35 cellular contexts compared by ENCODE assay signal in genomic region chr3:176970770-176971169, GRCh38.
"Had no signal": no experiment of that assay in that cellular context is flagged by ENCODE, and none has a peak within 500 bp of the region (broad histone marks: within the 10 kb centered on the region; RNA-seq: fewer than 3 reads in every experiment).

No MANE protein-coding gene starts in this region.

- H3K9me3 ChIP-seq: MG63 had no signal

- H3K4me3 ChIP-seq: MG63 had no signal

- H3K27me3 ChIP-seq: MG63 had no signal

- H3K36me3 ChIP-seq: MG63 had no signal

- DNase-seq: Karpas-422, Kasumi-1, MG63, MM.1S, MV-4-11, NCI-H1048, NCI-H1092, NCI-H1092 treated with DMSO at 0.1 percent for 48 hours, NCI-H1105, NCI-H1105 treated with DMSO at 0.1 percent for 48 hours, NCI-H1417, NCI-H1417 treated with DMSO at 0.1 percent for 48 hours, NCI-H1436, NCI-H1436 treated with DMSO at 0.1 percent for 48 hours, NCI-H146, NCI-H1694, NCI-H1694 treated with DMSO at 0.1 percent for 48 hours, NCI-H187, NCI-H187 treated with DMSO at 0.1 percent for 48 hours, NCI-H1930, NCI-H2029, NCI-H2029 treated with DMSO at 0.1 percent for 48 hours, NCI-H2081, NCI-H2081 treated with DMSO at 0.1 percent for 48 hours, NCI-H2107, NCI-H2171, NCI-H2171 treated with DMSO at 0.1 percent for 48 hours, NCI-H2227 treated with DMSO at 0.1 percent for 48 hours, NCI-H226, NCI-H345, NCI-H446, NCI-H446 treated with DMSO at 0.1 percent for 48 hours, NCI-H510A, NCI-H510A treated with DMSO at 0.1 percent for 48 hours, NCI-H524 had no signal
